In genomic region chr16:30700491-30700890, GRCh38 we compare ENCODE assay signal across 11 cellular contexts. TPM values are rescaled to one million over a fixed set of nuclear protein-coding genes. Genes with fewer than 3 reads are reported as not detected.
DNase-seq lines count a peak whose midpoint lies in the region; ATAC-seq, FAIRE-seq and TF ChIP-seq lines count a peak whose summit lies in the region.
"Had no signal": no experiment of that assay in that cellular context is flagged by ENCODE, and none has a peak within 500 bp of the region (broad histone marks: within the 10 kb centered on the region; RNA-seq: fewer than 3 reads in every experiment).

No MANE protein-coding gene starts in this region.

- no peak overlapping the region for H2AFZ ChIP-seq in HepG2 (ENCODE audit: low read length)

- H3K27ac ChIP-seq in HepG2 (ENCODE audit: extremely low read length, insufficient read depth, low read length) (no peak overlapping the region), right lobe of liver (no peak overlapping the region)

- no peak for ATAC-seq in HepG2
- ATAC-seq in right lobe of liver: no peak
- no peak for ATAC-seq in T-cell (replicated peaks in 1 of 4)
- no peak for ATAC-seq in HG02610 (IDR thresholded peaks at IDR 0.05; ENCODE audit: unreplicated experiment)
- ATAC-seq: pancreas had no signal

- WGBS in HepG2 (ENCODE audit: low lambda C conversion rate): 94% methylated on average over 9 of the region's 9 CpGs
- 76% methylated on average over 4 of the region's 9 CpGs for WGBS in right lobe of liver (ENCODE audit: insufficient coverage, low coverage, low lambda C conversion rate, missing lambda C conversion rate)

- H3K79me2 ChIP-seq in HepG2 (ENCODE audit: insufficient read depth, low read length): peaks cover 31% of the 10 kb centered on the region

- TF ChIP-seq POLR2A in HepG2 (IDR thresholded peaks at IDR 0.05; ENCODE audit: insufficient read depth in 1 of 2, low read depth in 2 of 2, low read length in 2 of 2) (no peak), right lobe of liver (IDR thresholded peaks at IDR 0.05) (no peak)

- no peak overlapping the region for H3K27ac Mint-ChIP-seq in activated T-helper 2 cell treated with anti-CD3 and anti-CD28 coated beads, Interferon-gamma antibody, Interleukin-2, Interleukin-4, amounts not matched to agents 10 μg/mL and 5 μg/mL and 100 μg/mL, durations not matched to agents 14 hours and 24 hours and 36 hours
- no peak overlapping the region for H3K27ac Mint-ChIP-seq in T-cell

- peaks cover 24% of the 10 kb centered on the region for H3K4me1 ChIP-seq in HepG2 (ENCODE audit: insufficient read depth, low read length)
- H3K4me1 ChIP-seq in right lobe of liver: peaks cover 0 to 21% (median 10%) of the 10 kb centered on the region in 4 donors

- in situ Hi-C loops in HepG2 (cut with HindIII; ENCODE audit: extremely low pct_ligation_motif_present, low pct_unique_long_range_greater_than_20kb): no loop called here

- H3K9me3 ChIP-seq in HepG2 (ENCODE audit: low read length) (no peaks in the 10 kb centered on the region), right lobe of liver (no peaks in the 10 kb centered on the region)
- H3K9me3 ChIP-seq: pancreas had no signal

- H3K27me3 ChIP-seq in HepG2 (ENCODE audit: control insufficient read depth in 1 of 2, insufficient read depth in 2 of 2, low read length in 2 of 2) (no peaks in the 10 kb centered on the region), right lobe of liver (no peaks in the 10 kb centered on the region)
- H3K27me3 ChIP-seq: pancreas had no signal

- H3K36me3 ChIP-seq in HepG2 (replicated peaks in 1 of 2; ENCODE audit: control insufficient read depth in 1 of 2, insufficient read depth in 2 of 2, low read length in 2 of 2) (peaks cover 19 to 51% of the 10 kb centered on the region in 2 experiments), right lobe of liver (peaks cover 0 to 50% (median 36%) of the 10 kb centered on the region in 4 donors)

- TF ChIP-seq EP300 in HepG2 (IDR thresholded peaks at IDR 0.05; ENCODE audit: low read depth in 2 of 2, low read length in 2 of 2): no peak
- TF ChIP-seq EP300 in HepG2 (CRISPR knock-in tag; IDR thresholded peaks at IDR 0.05; ENCODE audit: borderline replicate concordance): no peak

- BruUV-seq in HepG2 (replicated peaks; lab: Mats Ljungman, UMichigan): no TSS peak

- H3K9me3 Mint-ChIP-seq in activated T-helper 2 cell treated with anti-CD3 and anti-CD28 coated beads, Interferon-gamma antibody, Interleukin-2, Interleukin-4, amounts not matched to agents 10 μg/mL and 5 μg/mL and 100 μg/mL, durations not matched to agents 14 hours and 24 hours and 36 hours: no peaks in the 10 kb centered on the region
- no peaks in the 10 kb centered on the region for H3K9me3 Mint-ChIP-seq in T-cell
- H3K9me3 Mint-ChIP-seq: dendritic cell treated with granulocyte-macrophage colony-stimulating factor and Interleukin-4, amounts not matched to agents 40 ng/mL and 50 ng/mL, for 4 days had no signal

- intact Hi-C loops in HepG2 (cut with micrococcal nuclease; ENCODE audit: unreplicated experiment) (no loop called here), right lobe of liver (cut with DNase I) (loop anchor here in 1 of 2 donors (10.0 kb wide), 1 partner anchor 54 kb away; no protein-coding TSS in a partner anchor)
- intact Hi-C loops in activated T-helper 2 cell treated with anti-CD3 and anti-CD28 coated beads, Interferon-gamma antibody, Interleukin-2, Interleukin-4, amounts not matched to agents 10 μg/mL and 5 μg/mL and 100 μg/mL, durations not matched to agents 14 hours and 24 hours and 36 hours (cut with micrococcal nuclease): no loop called here

- no peak for DNase-seq in HepG2 (ENCODE audit: low spot score)
- no peak for DNase-seq in right lobe of liver
- DNase-seq in activated T-helper 2 cell treated with anti-CD3 and anti-CD28 coated beads, Interferon-gamma antibody, Interleukin-2, Interleukin-4, amounts not matched to agents 10 μg/mL and 5 μg/mL and 100 μg/mL, durations not matched to agents 14 hours and 24 hours and 36 hours (ENCODE audit: low spot score): no peak
- DNase-seq in iris pigment epithelial cell (ENCODE audit: low read depth): peak; percentile 53
- DNase-seq in dermis blood vessel endothelial cell: no peak
- no peak for DNase-seq in NCI-H82 treated with DMSO at 0.1 percent for 48 hours (lab: John Stamatoyannopoulos, UW; ENCODE audit: unreplicated experiment)
- DNase-seq in T-cell: no peak
- DNase-seq: COR-L47 had no signal

- H3K9ac ChIP-seq in HepG2 (ENCODE audit: insufficient read depth, low read depth, low read length): no peak overlapping the region

- H4K20me1 ChIP-seq in HepG2 (ENCODE audit: insufficient read depth, low read length): peaks cover 16% of the 10 kb centered on the region; the same call in 1 of the 2 replicates

- peaks cover 50% of the 10 kb centered on the region for H3K36me3 Mint-ChIP-seq in activated T-helper 2 cell treated with anti-CD3 and anti-CD28 coated beads, Interferon-gamma antibody, Interleukin-2, Interleukin-4, amounts not matched to agents 10 μg/mL and 5 μg/mL and 100 μg/mL, durations not matched to agents 14 hours and 24 hours and 36 hours (ENCODE audit: low read depth)
- peaks cover 18% of the 10 kb centered on the region for H3K36me3 Mint-ChIP-seq in T-cell

- no peak for TF ChIP-seq RAD21 in HepG2 (CRISPR knock-in tag; IDR thresholded peaks at IDR 0.05)

- peak overlapping the region; percentile 92; the same call in 1 of the 2 replicates for H3K4me2 ChIP-seq in HepG2 (ENCODE audit: low read depth, low read length)

- H3K4me3 Mint-ChIP-seq in activated T-helper 2 cell treated with anti-CD3 and anti-CD28 coated beads, Interferon-gamma antibody, Interleukin-2, Interleukin-4, amounts not matched to agents 10 μg/mL and 5 μg/mL and 100 μg/mL, durations not matched to agents 14 hours and 24 hours and 36 hours (ENCODE audit: low read depth): peak overlapping the region; percentile 100
- peak overlapping the region in 1 of 3 donors; percentile 84 for H3K4me3 Mint-ChIP-seq in T-cell

- CTCF ChIA-PET in HepG2 (lab: Yijun Ruan, JAX; ENCODE audit: low intra/inter-chr PET ratio, low total read pairs): no interaction called here
- CTCF ChIA-PET in T-cell (lab: Charles Lee): no interaction called here

- POLR2A ChIA-PET in HepG2 (lab: Yijun Ruan, JAX) (no interaction called here), T-cell (lab: Charles Lee) (no interaction called here)

- no peaks in the 10 kb centered on the region for H3K27me3 Mint-ChIP-seq in activated T-helper 2 cell treated with anti-CD3 and anti-CD28 coated beads, Interferon-gamma antibody, Interleukin-2, Interleukin-4, amounts not matched to agents 10 μg/mL and 5 μg/mL and 100 μg/mL, durations not matched to agents 14 hours and 24 hours and 36 hours (ENCODE audit: low read depth)
- no peaks in the 10 kb centered on the region for H3K27me3 Mint-ChIP-seq in T-cell
- H3K27me3 Mint-ChIP-seq: dendritic cell treated with granulocyte-macrophage colony-stimulating factor and Interleukin-4, amounts not matched to agents 40 ng/mL and 50 ng/mL, for 4 days had no signal

- H3K4me3 ChIP-seq in HepG2 (replicated peaks in 1 of 3; ENCODE audit: insufficient read depth in 1 of 3, low read depth in 2 of 3, low read length in 3 of 3) (peak overlapping the region in 2 of 3 experiments; percentile 75 to 96; a peak in 2 of 6 replicates), right lobe of liver (no peak overlapping the region)

- FAIRE-seq in HepG2 (lab: Jason Lieb, UNC): no peak
- FAIRE-seq: pancreas had no signal

- TF ChIP-seq CTCF in HepG2 (CRISPR knock-in tag; IDR thresholded peaks at IDR 0.05) (no peak), right lobe of liver (IDR thresholded peaks at IDR 0.05) (no peak)

- peaks cover 19% of the 10 kb centered on the region for H3K4me1 Mint-ChIP-seq in activated T-helper 2 cell treated with anti-CD3 and anti-CD28 coated beads, Interferon-gamma antibody, Interleukin-2, Interleukin-4, amounts not matched to agents 10 μg/mL and 5 μg/mL and 100 μg/mL, durations not matched to agents 14 hours and 24 hours and 36 hours (ENCODE audit: low read depth)
- H3K4me1 Mint-ChIP-seq in T-cell: peaks cover 27 to 33% (median 30%) of the 10 kb centered on the region in 3 donors

RNA-seq across cellular contexts. Expression of gene SRCAP, which starts 1.5 kb away (rescaled TPM):
- total RNA-seq in HepG2 (2016; rRNA removed; fragmentation: Illumina TruSeq; extraction: Trizol) (9.0 and 27.8 TPM in 2 replicates), right lobe of liver (10 to 100 TPM; 12.1 to 31.3 (median 22.6) TPM), dermis blood vessel endothelial cell (44.1 and 69.1 TPM in 2 replicates), T-cell (100 to 1,000 TPM in 3 of 5 donors, 10 to 100 TPM in 2; 82.8 to 124 (median 114) TPM)
- 13.8 and 14.2 TPM in 2 replicates for total RNA-seq in HepG2 (2016; cell fraction: cytosol; rRNA removed; fragmentation: Illumina TruSeq; extraction: Trizol; ENCODE audit: low read depth)
- 9.7 and 19.4 TPM in 2 replicates for total RNA-seq in HepG2 (2016; cell fraction: insoluble cytoplasmic fraction; rRNA removed; fragmentation: Illumina TruSeq; extraction: Trizol)
- total RNA-seq in HepG2 (2016; cell fraction: membrane; rRNA removed; fragmentation: Illumina TruSeq; extraction: Trizol): 6.2 and 6.3 TPM in 2 replicates
- 19.4 and 23.7 TPM in 2 replicates for total RNA-seq in HepG2 (2016; cell fraction: nucleus; rRNA removed; fragmentation: Illumina TruSeq; extraction: Trizol)
- 4.9 TPM in 2 replicates for polyA plus RNA-seq in HepG2 (2011; rRNA removed)
- 0.72 and 0.78 TPM in 2 replicates for polyA plus RNA-seq in HepG2 (2011; cell fraction: cytosol; rRNA removed)
- 29.7 and 43.5 TPM in 2 replicates for polyA plus RNA-seq in HepG2 (2011; cell fraction: nucleus; rRNA removed)
- 14.4 and 16.2 TPM in 2 replicates for polyA plus RNA-seq in HepG2 (2012)
- 0.08 and 0.18 TPM in 2 replicates for polyA plus RNA-seq in HepG2 (2016; cell fraction: cytosol; fragmentation: Illumina TruSeq; extraction: Trizol; ENCODE audit: low read depth)
- 4.1 and 8.0 TPM in 2 replicates for polyA plus RNA-seq in HepG2 (2016; cell fraction: insoluble cytoplasmic fraction; fragmentation: Illumina TruSeq; extraction: Trizol; ENCODE audit: low read depth)
- 0.25 and 0.49 TPM in 2 replicates for polyA plus RNA-seq in HepG2 (2016; cell fraction: membrane; fragmentation: Illumina TruSeq; extraction: Trizol; ENCODE audit: low read depth)
- polyA plus RNA-seq in HepG2 (2016; cell fraction: nucleus; fragmentation: Illumina TruSeq; extraction: Trizol; ENCODE audit: insufficient read depth, low read depth): 43.3 and 55.9 TPM in 2 replicates
- 32.0 and 40.1 TPM in 2 replicates for polyA minus RNA-seq in HepG2 (2011; rRNA and poly(A)+ RNA removed; ENCODE audit: low replicate concordance)
- 12.0 and 13.6 TPM in 2 replicates for polyA minus RNA-seq in HepG2 (2011; cell fraction: cytosol; rRNA and poly(A)+ RNA removed)
- polyA minus RNA-seq in HepG2 (2011; cell fraction: nucleus; rRNA and poly(A)+ RNA removed): 24.1 and 38.5 TPM in 2 replicates
- total RNA-seq in activated T-helper 2 cell treated with anti-CD3 and anti-CD28 coated beads, Interferon-gamma antibody, Interleukin-2, Interleukin-4, amounts not matched to agents 10 μg/mL and 5 μg/mL and 100 μg/mL, durations not matched to agents 14 hours and 24 hours and 36 hours: 83.6 TPM in 2 replicates

RNA-seq across cellular contexts. Expression of gene FBRS, which starts 42.3 kb away (rescaled TPM):
- 10.1 and 16.2 TPM in 2 replicates for total RNA-seq in HepG2 (2016; rRNA removed; fragmentation: Illumina TruSeq; extraction: Trizol)
- 22.4 and 23.4 TPM in 2 replicates for total RNA-seq in HepG2 (2016; cell fraction: cytosol; rRNA removed; fragmentation: Illumina TruSeq; extraction: Trizol; ENCODE audit: low read depth)
- total RNA-seq in HepG2 (2016; cell fraction: insoluble cytoplasmic fraction; rRNA removed; fragmentation: Illumina TruSeq; extraction: Trizol): 7.9 and 15.3 TPM in 2 replicates
- 18.4 and 19.8 TPM in 2 replicates for total RNA-seq in HepG2 (2016; cell fraction: membrane; rRNA removed; fragmentation: Illumina TruSeq; extraction: Trizol)
- total RNA-seq in HepG2 (2016; cell fraction: nucleus; rRNA removed; fragmentation: Illumina TruSeq; extraction: Trizol): 21.9 and 27.5 TPM in 2 replicates
- polyA plus RNA-seq in HepG2 (2011; rRNA removed): 13.7 and 14.8 TPM in 2 replicates
- polyA plus RNA-seq in HepG2 (2011; cell fraction: cytosol; rRNA removed): 3.3 and 5.2 TPM in 2 replicates
- polyA plus RNA-seq in HepG2 (2011; cell fraction: nucleus; rRNA removed): 105 and 114 TPM in 2 replicates
- polyA plus RNA-seq in HepG2 (2012): 26.9 and 27.9 TPM in 2 replicates
- polyA plus RNA-seq in HepG2 (2016; cell fraction: cytosol; fragmentation: Illumina TruSeq; extraction: Trizol; ENCODE audit: low read depth): 3.9 TPM in 2 replicates
- polyA plus RNA-seq in HepG2 (2016; cell fraction: insoluble cytoplasmic fraction; fragmentation: Illumina TruSeq; extraction: Trizol; ENCODE audit: low read depth): 20.3 and 27.9 TPM in 2 replicates
- polyA plus RNA-seq in HepG2 (2016; cell fraction: membrane; fragmentation: Illumina TruSeq; extraction: Trizol; ENCODE audit: low read depth): 7.5 and 9.2 TPM in 2 replicates
- 74.8 and 79.3 TPM in 2 replicates for polyA plus RNA-seq in HepG2 (2016; cell fraction: nucleus; fragmentation: Illumina TruSeq; extraction: Trizol; ENCODE audit: insufficient read depth, low read depth)
- 18.8 and 22.6 TPM in 2 replicates for polyA minus RNA-seq in HepG2 (2011; rRNA and poly(A)+ RNA removed; ENCODE audit: low replicate concordance)
- polyA minus RNA-seq in HepG2 (2011; cell fraction: cytosol; rRNA and poly(A)+ RNA removed): 8.0 and 10.7 TPM in 2 replicates
- polyA minus RNA-seq in HepG2 (2011; cell fraction: nucleus; rRNA and poly(A)+ RNA removed): 80.9 and 81.4 TPM in 2 replicates
- total RNA-seq in right lobe of liver: 10 to 100 TPM; 13.0 to 26.2 (median 20.9) TPM
- 107 TPM in 2 replicates for total RNA-seq in activated T-helper 2 cell treated with anti-CD3 and anti-CD28 coated beads, Interferon-gamma antibody, Interleukin-2, Interleukin-4, amounts not matched to agents 10 μg/mL and 5 μg/mL and 100 μg/mL, durations not matched to agents 14 hours and 24 hours and 36 hours
- total RNA-seq in dermis blood vessel endothelial cell: 20.6 and 20.7 TPM in 2 replicates
- 100 to 1,000 TPM; 159 to 186 (median 167) TPM for total RNA-seq in T-cell

RNA-seq across cellular contexts. Expression of gene PHKG2, which starts 47.7 kb away (rescaled TPM):
- total RNA-seq in HepG2 (2016; rRNA removed; fragmentation: Illumina TruSeq; extraction: Trizol): 33.9 and 37.4 TPM in 2 replicates
- 13.4 TPM in 2 replicates for total RNA-seq in HepG2 (2016; cell fraction: cytosol; rRNA removed; fragmentation: Illumina TruSeq; extraction: Trizol; ENCODE audit: low read depth)
- 32.9 and 41.4 TPM in 2 replicates for total RNA-seq in HepG2 (2016; cell fraction: insoluble cytoplasmic fraction; rRNA removed; fragmentation: Illumina TruSeq; extraction: Trizol)
- 23.7 and 24.3 TPM in 2 replicates for total RNA-seq in HepG2 (2016; cell fraction: membrane; rRNA removed; fragmentation: Illumina TruSeq; extraction: Trizol)
- 39.5 and 43.1 TPM in 2 replicates for total RNA-seq in HepG2 (2016; cell fraction: nucleus; rRNA removed; fragmentation: Illumina TruSeq; extraction: Trizol)
- 39.8 and 42.1 TPM in 2 replicates for polyA plus RNA-seq in HepG2 (2011; rRNA removed)
- 22.7 and 30.8 TPM in 2 replicates for polyA plus RNA-seq in HepG2 (2011; cell fraction: cytosol; rRNA removed)
- 140 and 166 TPM in 2 replicates for polyA plus RNA-seq in HepG2 (2011; cell fraction: nucleus; rRNA removed)
- 21.4 and 22.8 TPM in 2 replicates for polyA plus RNA-seq in HepG2 (2012)
- polyA plus RNA-seq in HepG2 (2016; cell fraction: cytosol; fragmentation: Illumina TruSeq; extraction: Trizol; ENCODE audit: low read depth): 15.4 and 16.5 TPM in 2 replicates
- polyA plus RNA-seq in HepG2 (2016; cell fraction: insoluble cytoplasmic fraction; fragmentation: Illumina TruSeq; extraction: Trizol; ENCODE audit: low read depth): 38.9 and 41.5 TPM in 2 replicates
- 21.3 and 23.8 TPM in 2 replicates for polyA plus RNA-seq in HepG2 (2016; cell fraction: membrane; fragmentation: Illumina TruSeq; extraction: Trizol; ENCODE audit: low read depth)
- 142 and 147 TPM in 2 replicates for polyA plus RNA-seq in HepG2 (2016; cell fraction: nucleus; fragmentation: Illumina TruSeq; extraction: Trizol; ENCODE audit: insufficient read depth, low read depth)
- polyA minus RNA-seq in HepG2 (2011; rRNA and poly(A)+ RNA removed; ENCODE audit: low replicate concordance): 53.8 and 68.9 TPM in 2 replicates
- 9.0 and 12.9 TPM in 2 replicates for polyA minus RNA-seq in HepG2 (2011; cell fraction: cytosol; rRNA and poly(A)+ RNA removed)
- polyA minus RNA-seq in HepG2 (2011; cell fraction: nucleus; rRNA and poly(A)+ RNA removed): 38.1 and 40.3 TPM in 2 replicates
- total RNA-seq in right lobe of liver: 10 to 100 TPM; 17.1 to 22.1 (median 18.4) TPM
- total RNA-seq in activated T-helper 2 cell treated with anti-CD3 and anti-CD28 coated beads, Interferon-gamma antibody, Interleukin-2, Interleukin-4, amounts not matched to agents 10 μg/mL and 5 μg/mL and 100 μg/mL, durations not matched to agents 14 hours and 24 hours and 36 hours: 38.1 and 41.6 TPM in 2 replicates
- total RNA-seq in dermis blood vessel endothelial cell: 20.1 and 21.4 TPM in 2 replicates
- 10 to 100 TPM; 36.4 to 57.8 (median 48.9) TPM for total RNA-seq in T-cell

RNA-seq across cellular contexts. Expression of gene PRR14, which starts 49.7 kb away (rescaled TPM):
- 9.1 and 11.0 TPM in 2 replicates for total RNA-seq in HepG2 (2016; rRNA removed; fragmentation: Illumina TruSeq; extraction: Trizol)
- total RNA-seq in HepG2 (2016; cell fraction: cytosol; rRNA removed; fragmentation: Illumina TruSeq; extraction: Trizol; ENCODE audit: low read depth): 8.4 TPM in 2 replicates
- 6.9 and 9.6 TPM in 2 replicates for total RNA-seq in HepG2 (2016; cell fraction: insoluble cytoplasmic fraction; rRNA removed; fragmentation: Illumina TruSeq; extraction: Trizol)
- total RNA-seq in HepG2 (2016; cell fraction: membrane; rRNA removed; fragmentation: Illumina TruSeq; extraction: Trizol): 15.8 and 18.7 TPM in 2 replicates
- total RNA-seq in HepG2 (2016; cell fraction: nucleus; rRNA removed; fragmentation: Illumina TruSeq; extraction: Trizol): 17.7 and 22.5 TPM in 2 replicates
- polyA plus RNA-seq in HepG2 (2011; rRNA removed): 8.4 and 9.2 TPM in 2 replicates
- polyA plus RNA-seq in HepG2 (2011; cell fraction: cytosol; rRNA removed): 3.3 and 4.5 TPM in 2 replicates
- 64.8 and 74.5 TPM in 2 replicates for polyA plus RNA-seq in HepG2 (2011; cell fraction: nucleus; rRNA removed)
- polyA plus RNA-seq in HepG2 (2012): 16.5 and 32.3 TPM in 2 replicates
- 27.2 and 27.7 TPM in 2 replicates for polyA plus RNA-seq in HepG2 (2016; cell fraction: cytosol; fragmentation: Illumina TruSeq; extraction: Trizol; ENCODE audit: low read depth)
- polyA plus RNA-seq in HepG2 (2016; cell fraction: insoluble cytoplasmic fraction; fragmentation: Illumina TruSeq; extraction: Trizol; ENCODE audit: low read depth): 18.2 and 24.7 TPM in 2 replicates
- 38.9 and 40.6 TPM in 2 replicates for polyA plus RNA-seq in HepG2 (2016; cell fraction: membrane; fragmentation: Illumina TruSeq; extraction: Trizol; ENCODE audit: low read depth)
- polyA plus RNA-seq in HepG2 (2016; cell fraction: nucleus; fragmentation: Illumina TruSeq; extraction: Trizol; ENCODE audit: insufficient read depth, low read depth): 77.8 and 81.5 TPM in 2 replicates
- 5.4 and 5.5 TPM in 2 replicates for polyA minus RNA-seq in HepG2 (2011; rRNA and poly(A)+ RNA removed; ENCODE audit: low replicate concordance)
- polyA minus RNA-seq in HepG2 (2011; cell fraction: cytosol; rRNA and poly(A)+ RNA removed): 7.9 and 8.3 TPM in 2 replicates
- 8.9 and 10.8 TPM in 2 replicates for polyA minus RNA-seq in HepG2 (2011; cell fraction: nucleus; rRNA and poly(A)+ RNA removed)
- total RNA-seq in right lobe of liver: 10 to 100 TPM; 12.8 to 23.0 (median 17.6) TPM
- 84.0 and 90.5 TPM in 2 replicates for total RNA-seq in activated T-helper 2 cell treated with anti-CD3 and anti-CD28 coated beads, Interferon-gamma antibody, Interleukin-2, Interleukin-4, amounts not matched to agents 10 μg/mL and 5 μg/mL and 100 μg/mL, durations not matched to agents 14 hours and 24 hours and 36 hours
- total RNA-seq in dermis blood vessel endothelial cell: 8.0 and 14.4 TPM in 2 replicates
- 100 to 1,000 TPM in 2 of 5 donors, 10 to 100 TPM in 3; 57.9 to 121 (median 89.6) TPM for total RNA-seq in T-cell

Comparison
In these comparisons a context has a peak if more than half of its experiments do, and no peak if none do; other contexts are left out.
1. H3K4me3 ChIP-seq: peak in HepG2 (2 of 3); none in right lobe of liver (0 of 3).